8 cellular contexts compared by ENCODE assay signal in genomic region chr4:4488405-4489404, GRCh38. TPM values are rescaled to one million over a fixed set of nuclear protein-coding genes. Genes with fewer than 3 reads are reported as not detected.
DNase-seq lines count a peak whose midpoint lies in the region; ATAC-seq and TF ChIP-seq lines count a peak whose summit lies in the region.

No MANE protein-coding gene starts in this region.

- POLR2A ChIA-PET in MCF 10A (lab: Yijun Ruan, JAX), result interaction anchor here (1.0 kb wide), 1 partner anchor 389 kb away, joined by 3 read pairs; no protein-coding TSS in a partner anchor

- no peaks in the 10 kb centered on the region for H3K27me3 Mint-ChIP-seq in MCF 10A (ENCODE audit: insufficient read depth, unreplicated experiment)

- TF ChIP-seq CTCF in NB4 (IDR thresholded peaks at IDR 0.05; ENCODE audit: low read depth, low read length) (peak; percentile 97), MCF 10A (IDR thresholded peaks at IDR 0.05; ENCODE audit: unreplicated experiment) (peak; percentile 74)

- peaks cover 6% of the 10 kb centered on the region for H3K4me1 Mint-ChIP-seq in MCF 10A (ENCODE audit: insufficient read depth, unreplicated experiment)

- no peaks in the 10 kb centered on the region for H3K36me3 Mint-ChIP-seq in MCF 10A (ENCODE audit: insufficient read depth, unreplicated experiment)

- H3K27ac Mint-ChIP-seq in MCF 10A (ENCODE audit: low read depth, unreplicated experiment), result no peak overlapping the region

- CTCF ChIA-PET in MCF 10A (lab: Yijun Ruan, JAX), result interaction anchor here (0.6 to 3.8 kb wide), 28 partner anchors 8 to 1762 kb away, joined by 3 to 17 read pairs (median 3); no protein-coding TSS in a partner anchor

- no peaks in the 10 kb centered on the region for H3K9me3 Mint-ChIP-seq in MCF 10A (ENCODE audit: unreplicated experiment)

- peak; percentile 58 for DNase-seq in SIG-M5 treated with dmso at 0.1 percent for 504 hours (lab: John Stamatoyannopoulos, UW; ENCODE audit: unreplicated experiment)
- DNase-seq in SIG-M5 (lab: John Stamatoyannopoulos, UW), result no peak
- DNase-seq in NB4 (ENCODE audit: low read depth), result peak; percentile 83
- peak; percentile 41 for DNase-seq in UCSD-AML1 (lab: John Stamatoyannopoulos, UW; ENCODE audit: unreplicated experiment)
- peak; percentile 75 for DNase-seq in MCF 10A (ENCODE audit: unreplicated experiment)
- peak; percentile 82 for DNase-seq in islet precursor cell
- peak; percentile 75 for DNase-seq in stimulated activated CD4-positive, alpha-beta T cell treated with anti-CD3 and anti-CD28 coated beads, Interleukin-1b, Interleukin-23, amount 100 ng/mL, for 48 hours

- no peak for TF ChIP-seq POLR2A in NB4 (IDR thresholded peaks at IDR 0.05; ENCODE audit: extremely low read depth, insufficient read length)

- H3K4me3 ChIP-seq in NB4 (ENCODE audit: low read depth, low read length), result no peak overlapping the region

- H3K4me3 Mint-ChIP-seq in MCF 10A (ENCODE audit: unreplicated experiment), result no peak overlapping the region

- peak; percentile 58 for ATAC-seq in HG02610 (IDR thresholded peaks at IDR 0.05; ENCODE audit: unreplicated experiment)

- no TSS peak for BruUV-seq in MCF 10A (replicated peaks; lab: Mats Ljungman, UMichigan)

- intact Hi-C loops in MCF 10A (cut with micrococcal nuclease), result loop anchor here (1.0 to 10.0 kb wide), 5 partner anchors 205 to 1306 kb away; no protein-coding TSS in a partner anchor

RNA-seq across cellular contexts. Expression of gene STX18, which starts 53.1 kb away (rescaled TPM):
- total RNA-seq in MCF 10A (2022), result 32.7 and 34.3 TPM in 2 replicates
